Comparison of ENCODE assay signal across 21 cellular contexts in the genomic region with DNA sequence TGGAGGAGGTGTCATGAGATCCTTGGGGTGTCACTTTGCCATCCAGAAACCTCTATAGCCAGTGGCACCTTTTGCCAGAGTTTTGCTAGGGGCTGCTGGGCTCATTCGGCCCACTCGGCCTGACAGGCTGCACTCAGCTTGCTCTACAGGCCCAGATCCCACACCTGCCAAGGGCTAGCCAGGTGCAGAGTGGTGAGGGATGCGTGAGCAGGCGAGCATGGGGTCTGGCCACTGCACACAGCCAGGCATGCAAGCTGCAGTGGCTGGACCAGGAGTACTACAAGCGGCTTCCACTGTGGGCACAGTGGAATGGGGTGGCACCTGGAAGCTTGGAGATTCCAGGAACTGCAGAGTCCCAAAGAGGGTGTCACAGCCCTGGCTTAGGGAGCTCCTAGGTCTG.
DNase-seq lines count a peak whose midpoint lies in the region; ATAC-seq, FAIRE-seq and TF ChIP-seq lines count a peak whose summit lies in the region.
"Had no signal": no experiment of that assay in that cellular context is flagged by ENCODE, and none has a peak within 500 bp of the region (broad histone marks: within the 10 kb centered on the region; RNA-seq: fewer than 3 reads in every experiment).

No MANE protein-coding gene starts in this region.

- CTCF ChIA-PET in H1 (lab: Charles Lee; ENCODE audit: partially characterized antibody): interaction anchor here (0.6 to 1.5 kb wide), 3 partner anchors 75 to 163 kb away, joined by 3 to 4 read pairs (median 3); no protein-coding TSS in a partner anchor

- no peaks in the 10 kb centered on the region for H3K79me2 ChIP-seq in H1 (ENCODE audit: control insufficient read depth in 1 of 2, insufficient read depth in 2 of 2, low read length in 2 of 2)

- WGBS in right cardiac atrium: 88% methylated on average over 5 of the region's 5 CpGs
- WGBS in H1 (ENCODE audit: extremely low coverage in 1 of 2, insufficient coverage in 1 of 2, insufficient read length in 1 of 2, insufficient replicate concordance in 2 of 2, low coverage in 1 of 2, low lambda C conversion rate in 2 of 2, missing lambda C conversion rate in 1 of 2), 2 experiments: 97% methylated on average over 5 of the region's 5 CpGs; no CpG with 5 or more reads in 1 of the 2 experiments
- 80 to 91% (median 84%) methylated on average over 5 of the region's 5 CpGs for WGBS in spleen, 5 donors

- no peak overlapping the region for H2BK120ac ChIP-seq in H1 (replicated peaks; ENCODE audit: low read depth, low read length)

- H3K4me2 ChIP-seq in H1 (ENCODE audit: insufficient read depth in 1 of 2, low read depth in 2 of 2, low read length in 2 of 2): no peak overlapping the region
- H3K4me2 ChIP-seq: BLaER1 had no signal

- intact Hi-C loops in right cardiac atrium (cut with DNase I) (no loop called here), Right ventricle myocardium superior (cut with DNase I) (no loop called here), spleen (cut with DNase I; ENCODE audit: low total_unique reads) (no loop called here)

- H3K9me3 ChIP-seq in right cardiac atrium (ENCODE audit: control insufficient read depth, low read length) (no peaks in the 10 kb centered on the region), H1 (ENCODE audit: insufficient read depth in 2 of 2, low read depth in 1 of 2, low read length in 1 of 2) (no peaks in the 10 kb centered on the region), spleen (no peaks in the 10 kb centered on the region)
- H3K9me3 ChIP-seq: BLaER1, Caco-2 had no signal

- H3K4me3 ChIP-seq in right cardiac atrium (ENCODE audit: low read length) (no peak overlapping the region), H1 (ENCODE audit: extremely low read depth in 1 of 4, insufficient read depth in 2 of 4, low read depth in 3 of 4, low read length in 4 of 4) (no peak overlapping the region), spleen (no peak overlapping the region)
- H3K4me3 ChIP-seq: BLaER1 had no signal

- peak overlapping the region; percentile 57; the same call in 1 of the 2 replicates for H4K8ac ChIP-seq in H1 (ENCODE audit: extremely low read depth, insufficient read depth, low read length)

- no peak overlapping the region for H2BK15ac ChIP-seq in H1 (ENCODE audit: low read length)

- no peak for TF ChIP-seq RAD21 in H1 (IDR thresholded peaks at IDR 0.05 in 1 of 2, conservative IDR thresholded peaks at IDR 0.05 in 1 of 2; ENCODE audit: low read depth in 2 of 2, low read length in 2 of 2)

- no peak overlapping the region for H2BK12ac ChIP-seq in H1 (ENCODE audit: low read depth, low read length)

- no peak overlapping the region for H2BK20ac ChIP-seq in H1 (ENCODE audit: low read length)

- H3K14ac ChIP-seq in H1 (ENCODE audit: insufficient read length): no peak overlapping the region

- H2BK5ac ChIP-seq in H1 (ENCODE audit: low read depth, low read length): no peak overlapping the region

- POLR2A ChIA-PET in H1 (lab: Charles Lee; ENCODE audit: partially characterized antibody): no interaction called here

- ATAC-seq in right cardiac atrium (no peak), Right ventricle myocardium superior (ENCODE audit: poor library complexity) (no peak), HG03095 (IDR thresholded peaks at IDR 0.05; ENCODE audit: unreplicated experiment) (no peak)
- ATAC-seq: CD8-positive, alpha-beta T cell had no signal

- TF ChIP-seq POLR2A in H1 (IDR thresholded peaks at IDR 0.05; ENCODE audit: control extremely low read depth in 1 of 2, low read depth in 2 of 2, low read length in 2 of 2) (no peak), spleen (IDR thresholded peaks at IDR 0.05) (no peak)

- no peak overlapping the region for H3K4ac ChIP-seq in H1 (replicated peaks; ENCODE audit: insufficient read length, low read depth, low read length)

- no peak overlapping the region for H2AK5ac ChIP-seq in H1 (ENCODE audit: low read depth, low read length)

- no peaks in the 10 kb centered on the region for H3K23me2 ChIP-seq in H1 (ENCODE audit: low read depth, low read length)

- TF ChIP-seq CTCF in H1 (IDR thresholded peaks at IDR 0.05; ENCODE audit: control extremely low read depth in 1 of 3, insufficient read depth in 1 of 3, low read depth in 1 of 3, low read length in 3 of 3): no peak
- TF ChIP-seq CTCF in spleen (IDR thresholded peaks at IDR 0.05 in 8 of 11, conservative IDR thresholded peaks at IDR 0.05 in 3 of 11): no peak

- H3K36me3 ChIP-seq in H1 (ENCODE audit: control insufficient read depth in 2 of 4, insufficient read depth in 4 of 4, low read length in 3 of 4) (no peaks in the 10 kb centered on the region), spleen (no peaks in the 10 kb centered on the region)
- H3K36me3 ChIP-seq: BLaER1 had no signal

- H4K20me1 ChIP-seq in H1 (replicated peaks in 1 of 2; ENCODE audit: control insufficient read depth in 1 of 2, insufficient read depth in 2 of 2, low read length in 2 of 2): no peaks in the 10 kb centered on the region
- H4K20me1 ChIP-seq: BLaER1 had no signal

- H3K18ac ChIP-seq in H1 (ENCODE audit: extremely low read depth, low read length): no peak overlapping the region

- H3K27ac ChIP-seq in right cardiac atrium (ENCODE audit: low read length) (no peak overlapping the region), H1 (ENCODE audit: low read depth, low read length) (no peak overlapping the region), spleen (no peak overlapping the region)
- H3K27ac ChIP-seq: 22Rv1, BLaER1, C4-2B had no signal

- no peak for FAIRE-seq in H1 (lab: Jason Lieb, UNC)
- FAIRE-seq: A204.1, G401.6, GM12892 had no signal

- H3K27me3 ChIP-seq in right cardiac atrium (ENCODE audit: control insufficient read depth, insufficient read depth): no peaks in the 10 kb centered on the region
- H3K27me3 ChIP-seq in H1 (replicated peaks in 1 of 4; ENCODE audit: control insufficient read depth in 3 of 4, extremely low read depth in 1 of 4, insufficient read depth in 3 of 4, low read length in 3 of 4): peaks cover 1 to 25% (median 7%) of the 10 kb centered on the region in 4 experiments; a peak in 6 of 7 replicates
- H3K27me3 ChIP-seq in spleen (replicated peaks in 1 of 7): no peaks in the 10 kb centered on the region
- H3K27me3 ChIP-seq: BLaER1 had no signal

- H4K5ac ChIP-seq in H1 (ENCODE audit: insufficient read length, low read depth, low read length): no peak overlapping the region

- H3K56ac ChIP-seq in H1 (replicated peaks; ENCODE audit: insufficient read length, low read depth, low read length): no peak overlapping the region

- H3K9ac ChIP-seq in H1 (replicated peaks in 1 of 4; ENCODE audit: extremely low read depth in 1 of 4, low read depth in 3 of 4, low read length in 3 of 4): no peak overlapping the region
- H3K9ac ChIP-seq: BLaER1 had no signal

- no peak overlapping the region for H3K23ac ChIP-seq in H1 (ENCODE audit: insufficient read length)

- DNase-seq in right cardiac atrium: peak in 2 of 3 donors; percentile 9 to 17
- DNase-seq in Right ventricle myocardium superior: no peak
- no peak for DNase-seq in H1 (ENCODE audit: low read depth in 1 of 2, low spot score in 2 of 2)
- peak; percentile 58 for DNase-seq in spleen
- DNase-seq in activated CD4-positive, CD25-positive, alpha-beta regulatory T cell treated with anti-CD3 and anti-CD28 coated beads, Interleukin-2, amount 50 U/mL, for 72 hours: no peak
- no peak for DNase-seq in activated CD4-positive, CD25-positive, alpha-beta regulatory T cell (lab: John Stamatoyannopoulos, UW)
- DNase-seq: Caco-2; CD4-positive, CD25-positive, alpha-beta regulatory T cell; CD8-positive, alpha-beta T cell; DMS153; DND-41; GOT3; H7; HCEC 1CT had no signal

- H2AFZ ChIP-seq in H1 (ENCODE audit: low read length): no peak overlapping the region

- no peaks in the 10 kb centered on the region for H3K4me1 ChIP-seq in right cardiac atrium (ENCODE audit: control insufficient read depth, insufficient read depth, low read length)
- no peaks in the 10 kb centered on the region for H3K4me1 ChIP-seq in H1 (replicated peaks in 1 of 4; ENCODE audit: control insufficient read depth in 3 of 4, insufficient read depth in 4 of 4, low read length in 3 of 4)
- no peaks in the 10 kb centered on the region for H3K4me1 ChIP-seq in spleen
- H3K4me1 ChIP-seq: BLaER1, Caco-2 had no signal

- TF ChIP-seq EP300 in H1 (IDR thresholded peaks at IDR 0.05; ENCODE audit: borderline replicate concordance in 1 of 2, low read depth in 2 of 2, low read length in 2 of 2): no peak

- no peak overlapping the region for H4K91ac ChIP-seq in H1 (replicated peaks; ENCODE audit: insufficient read length, low read length)

- no peaks in the 10 kb centered on the region for H3K79me1 ChIP-seq in H1 (ENCODE audit: low read depth, low read length)

TF ChIP-seq in H1, 55 proteins besides CTCF, POLR2A, EP300 and RAD21:
- TF ChIP-seq CBX5 (IDR thresholded peaks at IDR 0.05; ENCODE audit: low read depth, low read length): no peak
- no peak for TF ChIP-seq RFX5 (IDR thresholded peaks at IDR 0.05; ENCODE audit: borderline replicate concordance, low read depth, low read length)
- TF ChIP-seq, protein P1, sequence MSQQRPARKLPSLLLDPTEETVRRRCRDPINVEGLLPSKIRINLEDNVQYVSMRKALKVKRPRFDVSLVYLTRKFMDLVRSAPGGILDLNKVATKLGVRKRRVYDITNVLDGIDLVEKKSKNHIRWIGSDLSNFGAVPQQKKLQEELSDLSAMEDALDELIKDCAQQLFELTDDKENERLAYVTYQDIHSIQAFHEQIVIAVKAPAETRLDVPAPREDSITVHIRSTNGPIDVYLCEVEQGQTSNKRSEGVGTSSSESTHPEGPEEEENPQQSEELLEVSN (IDR thresholded peaks at IDR 0.05): no peak
- no peak for TF ChIP-seq SUZ12 (IDR thresholded peaks at IDR 0.05; ENCODE audit: low read length)
- TF ChIP-seq TAF7 (optimal IDR thresholded peaks at IDR 0.05; ENCODE audit: borderline replicate concordance, low read depth, low read length): no peak
- no peak for TF ChIP-seq SRF (IDR thresholded peaks at IDR 0.05; ENCODE audit: low read depth, low read length)
- no peak for TF ChIP-seq TAF1 (IDR thresholded peaks at IDR 0.05; ENCODE audit: low read depth, low read length)
- no peak for TF ChIP-seq SP1 (IDR thresholded peaks at IDR 0.05; ENCODE audit: low read depth, low read length)
- no peak for TF ChIP-seq POLR2AphosphoS5 (IDR thresholded peaks at IDR 0.05; ENCODE audit: low read depth, low read length)
- no peak for TF ChIP-seq HDAC2 (IDR thresholded peaks at IDR 0.05; ENCODE audit: borderline replicate concordance in 1 of 2, low read depth in 2 of 2, low read length in 2 of 2)

Comparison
In these comparisons a context has a peak if more than half of its experiments do, and no peak if none do; other contexts are left out.
1. DNase-seq: peak in right cardiac atrium (2 of 3) and spleen (single experiment); none in Right ventricle myocardium superior (single experiment), H1 (0 of 2), activated CD4-positive, CD25-positive, alpha-beta regulatory T cell treated with anti-CD3 and anti-CD28 coated beads, Interleukin-2, amount 50 U/mL, for 72 hours (single experiment) and activated CD4-positive, CD25-positive, alpha-beta regulatory T cell (0 of 4).